ENCODE assay signal across 1 cellular context in genomic region chrX:1385251-1385794, GRCh38.
TF ChIP-seq lines count a peak whose summit lies in the region.

No MANE protein-coding gene starts in this region.

TF ChIP-seq in HepG2, 621 proteins besides CTCF, POLR2A, EP300 and RAD21 (continued from another document):
- TF ChIP-seq, protein P1, sequence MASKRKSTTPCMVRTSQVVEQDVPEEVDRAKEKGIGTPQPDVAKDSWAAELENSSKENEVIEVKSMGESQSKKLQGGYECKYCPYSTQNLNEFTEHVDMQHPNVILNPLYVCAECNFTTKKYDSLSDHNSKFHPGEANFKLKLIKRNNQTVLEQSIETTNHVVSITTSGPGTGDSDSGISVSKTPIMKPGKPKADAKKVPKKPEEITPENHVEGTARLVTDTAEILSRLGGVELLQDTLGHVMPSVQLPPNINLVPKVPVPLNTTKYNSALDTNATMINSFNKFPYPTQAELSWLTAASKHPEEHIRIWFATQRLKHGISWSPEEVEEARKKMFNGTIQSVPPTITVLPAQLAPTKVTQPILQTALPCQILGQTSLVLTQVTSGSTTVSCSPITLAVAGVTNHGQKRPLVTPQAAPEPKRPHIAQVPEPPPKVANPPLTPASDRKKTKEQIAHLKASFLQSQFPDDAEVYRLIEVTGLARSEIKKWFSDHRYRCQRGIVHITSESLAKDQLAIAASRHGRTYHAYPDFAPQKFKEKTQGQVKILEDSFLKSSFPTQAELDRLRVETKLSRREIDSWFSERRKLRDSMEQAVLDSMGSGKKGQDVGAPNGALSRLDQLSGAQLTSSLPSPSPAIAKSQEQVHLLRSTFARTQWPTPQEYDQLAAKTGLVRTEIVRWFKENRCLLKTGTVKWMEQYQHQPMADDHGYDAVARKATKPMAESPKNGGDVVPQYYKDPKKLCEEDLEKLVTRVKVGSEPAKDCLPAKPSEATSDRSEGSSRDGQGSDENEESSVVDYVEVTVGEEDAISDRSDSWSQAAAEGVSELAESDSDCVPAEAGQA (IDR thresholded peaks at IDR 0.05; ENCODE audit: low read depth) = no peak
- TF ChIP-seq, protein P1 (CRISPR knock-in tag; IDR thresholded peaks at IDR 0.05; ENCODE audit: borderline replicate concordance) = no peak
